ENCODE assay signal across 1 cellular context in genomic region chr15:34342737-34343575, GRCh38.
TF ChIP-seq lines count a peak whose summit lies in the region.

NOP10 (minus strand) TSS chr15:34343136; CDS start chr15:34343073, 63 bp downstream.
NUTM1 (plus strand) TSS chr15:34343315; CDS start chr15:34343697, 382 bp downstream.

TF ChIP-seq in K562, 482 proteins besides CTCF, POLR2A, EP300 and RAD21 (continued from another document and continues in another):
- no peak for TF ChIP-seq ZNF764 (CRISPR knock-in tag; IDR thresholded peaks at IDR 0.05; ENCODE audit: low read depth)
- TF ChIP-seq PREB (CRISPR knock-in tag; IDR thresholded peaks at IDR 0.05): no peak
- TF ChIP-seq NCOA2 (IDR thresholded peaks at IDR 0.05; ENCODE audit: partially characterized antibody in 2 of 2): no peak
- no peak for TF ChIP-seq RUNX1 (IDR thresholded peaks at IDR 0.05; ENCODE audit: low read depth)
- peak; percentile 47 for TF ChIP-seq RBM39 (optimal IDR thresholded peaks at IDR 0.05; ENCODE audit: low read depth, low read length)
- TF ChIP-seq GABPB1 (CRISPR knock-in tag; IDR thresholded peaks at IDR 0.05): peak; percentile 98
- TF ChIP-seq THAP7 (CRISPR knock-in tag; IDR thresholded peaks at IDR 0.05): no peak
- peak in 1 of 2 experiments; percentile 55; a peak in 2 of 4 replicates for TF ChIP-seq KDM1A (IDR thresholded peaks at IDR 0.05)
- no peak for TF ChIP-seq RBM15 (IDR thresholded peaks at IDR 0.05; ENCODE audit: insufficient read depth, low read length)
- no peak for TF ChIP-seq SAFB (IDR thresholded peaks at IDR 0.05; ENCODE audit: borderline replicate concordance, low read depth, low read length)
- TF ChIP-seq CBFA2T3 (IDR thresholded peaks at IDR 0.05): peak; percentile 14; the same call in 1 of the 2 replicates
- TF ChIP-seq SAP30 (IDR thresholded peaks at IDR 0.05; ENCODE audit: borderline replicate concordance, insufficient read depth, low read depth, low read length, poor library complexity, severe bottlenecking): no peak
- no peak for TF ChIP-seq ZNF695 (CRISPR knock-in tag; IDR thresholded peaks at IDR 0.05)
- TF ChIP-seq ZBTB7A (IDR thresholded peaks at IDR 0.05; ENCODE audit: borderline replicate concordance, control insufficient read depth, low read depth, low read length): no peak
- no peak for TF ChIP-seq NR0B1 (IDR thresholded peaks at IDR 0.05; ENCODE audit: partially characterized antibody)
- 0 out of 2 replicates have a peak, but pooled peaks have one; percentile 40 for TF ChIP-seq ZKSCAN8 (CRISPR knock-in tag; IDR thresholded peaks at IDR 0.05)
- TF ChIP-seq SREBF2 (CRISPR knock-in tag; IDR thresholded peaks at IDR 0.05): no peak
- no peak for TF ChIP-seq STAG1 (CRISPR knock-in tag; IDR thresholded peaks at IDR 0.05; ENCODE audit: borderline replicate concordance)
- no peak for TF ChIP-seq TAF15 (IDR thresholded peaks at IDR 0.05; ENCODE audit: low read depth, low read length)
- no peak for TF ChIP-seq ZFP36 (IDR thresholded peaks at IDR 0.05; ENCODE audit: low read depth, low read length, partially characterized antibody)
- no peak for TF ChIP-seq RFX5 (IDR thresholded peaks at IDR 0.05; ENCODE audit: low read depth, low read length)
- TF ChIP-seq NFYB (IDR thresholded peaks at IDR 0.05; ENCODE audit: extremely low read depth, insufficient read length): no peak
- TF ChIP-seq MTA1 (IDR thresholded peaks at IDR 0.05; ENCODE audit: borderline replicate concordance): no peak
- 0 out of 2 replicates have a peak, but pooled peaks have one; percentile 16 for TF ChIP-seq GATAD2A (IDR thresholded peaks at IDR 0.05)
- no peak for TF ChIP-seq RERE (CRISPR knock-in tag; IDR thresholded peaks at IDR 0.05; ENCODE audit: borderline replicate concordance)
- no peak for TF ChIP-seq EZH2 (IDR thresholded peaks at IDR 0.05; ENCODE audit: borderline replicate concordance, low read depth, low read length)
- TF ChIP-seq ZNF121 (CRISPR knock-in tag; conservative IDR thresholded peaks at IDR 0.05): no peak
- TF ChIP-seq ESRRA (IDR thresholded peaks at IDR 0.05; ENCODE audit: borderline replicate concordance, low read depth): peak; percentile 40; the same call in 1 of the 2 replicates
- TF ChIP-seq NR2C2 (CRISPR knock-in tag; IDR thresholded peaks at IDR 0.05): no peak; the same call in 1 of the 2 replicates
- TF ChIP-seq NR2C2 (tag; IDR thresholded peaks at IDR 0.05): peak; percentile 74
- peak; percentile 79 for TF ChIP-seq RBFOX2 (IDR thresholded peaks at IDR 0.05; ENCODE audit: low read depth, low read length)
- peak in 1 of 2 experiments; percentile 55; a peak in 3 of 4 replicates for TF ChIP-seq TRIM24 (IDR thresholded peaks at IDR 0.05)
- TF ChIP-seq CREB3L1 (IDR thresholded peaks at IDR 0.05; ENCODE audit: borderline replicate concordance, low read depth): peak; percentile 81; the same call in 1 of the 2 replicates
- peak in 1 of 3 experiments; percentile 53 for TF ChIP-seq YY1 (IDR thresholded peaks at IDR 0.05; ENCODE audit: borderline replicate concordance in 1 of 3, control insufficient read depth in 1 of 3, extremely low read depth in 1 of 3, insufficient read depth in 3 of 3, insufficient read length in 1 of 3, insufficient replicate concordance in 2 of 3, low read depth in 1 of 3, low read length in 2 of 3)
- TF ChIP-seq SMARCC2 (IDR thresholded peaks at IDR 0.05; ENCODE audit: low read depth): peak; percentile 70; the same call in 1 of the 2 replicates
- TF ChIP-seq RAD51 (IDR thresholded peaks at IDR 0.05; ENCODE audit: borderline replicate concordance, low read depth): peak; percentile 96
- peak; percentile 22; the same call in 1 of the 2 replicates for TF ChIP-seq ZNF12 (CRISPR knock-in tag; IDR thresholded peaks at IDR 0.05)
- peak; percentile 69; the same call in 1 of the 2 replicates for TF ChIP-seq KAT7 (CRISPR knock-in tag; IDR thresholded peaks at IDR 0.05; ENCODE audit: borderline replicate concordance)
- no peak for TF ChIP-seq ZNF436 (CRISPR knock-in tag; IDR thresholded peaks at IDR 0.05)
- TF ChIP-seq PURB (CRISPR knock-in tag; IDR thresholded peaks at IDR 0.05; ENCODE audit: low read depth): no peak
- TF ChIP-seq CBX3 (IDR thresholded peaks at IDR 0.05; ENCODE audit: borderline replicate concordance in 1 of 2, low read length in 2 of 2): peak in 1 of 2 experiments; percentile 91; a peak in 2 of 3 replicates
- TF ChIP-seq DIDO1 (tag; IDR thresholded peaks at IDR 0.05; ENCODE audit: low read depth): peak; percentile 76
- TF ChIP-seq HCFC1 (IDR thresholded peaks at IDR 0.05; ENCODE audit: low read depth, low read length): peak; percentile 62
- no peak for TF ChIP-seq STAT5B (CRISPR knock-in tag; IDR thresholded peaks at IDR 0.05)
- TF ChIP-seq RNF219 (CRISPR knock-in tag; IDR thresholded peaks at IDR 0.05): peak; percentile 43; the same call in 1 of the 2 replicates
- no peak for TF ChIP-seq HNRNPK (IDR thresholded peaks at IDR 0.05; ENCODE audit: low read depth, low read length, poor library complexity, severe bottlenecking)
- peak; percentile 65; the same call in 1 of the 2 replicates for TF ChIP-seq ZNF263 (CRISPR knock-in tag; IDR thresholded peaks at IDR 0.05; ENCODE audit: borderline replicate concordance)
- no peak for TF ChIP-seq ZNF41 (CRISPR knock-in tag; conservative IDR thresholded peaks at IDR 0.05)
- peak; percentile 91 for TF ChIP-seq KDM5B (IDR thresholded peaks at IDR 0.05; ENCODE audit: insufficient replicate concordance, low read depth, low read length)
